In the genomic region with DNA sequence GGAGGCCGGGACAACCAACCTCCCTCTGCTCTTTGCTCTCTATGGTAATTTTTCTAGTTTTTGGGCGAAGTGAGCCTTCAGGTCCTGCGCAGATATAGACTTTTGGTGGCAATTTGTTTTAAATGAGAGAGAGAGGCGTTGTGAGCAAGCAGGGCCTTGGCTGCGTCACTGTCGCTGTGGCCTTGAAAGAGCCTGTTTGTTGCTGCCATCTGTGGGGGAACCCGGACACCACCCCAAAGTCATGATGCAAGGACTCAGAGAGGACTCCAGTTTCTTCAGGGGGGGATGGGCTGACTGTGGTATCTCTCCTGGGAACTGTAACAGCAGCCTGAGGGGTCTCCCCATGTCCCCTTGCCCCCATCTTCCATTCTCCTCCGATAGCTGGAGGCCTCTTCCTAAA, we compare ENCODE assay signal across 22 cellular contexts.
"Had no signal": no experiment of that assay in that cellular context is flagged by ENCODE, and none has a peak within 500 bp of the region (broad histone marks: within the 10 kb centered on the region; RNA-seq: fewer than 3 reads in every experiment).

No MANE protein-coding gene starts in this region.

- ATAC-seq: effector memory CD8-positive, alpha-beta T cell; gastrocnemius medialis; heart right ventricle; left colon; left ventricle myocardium superior; natural killer cell; psoas muscle; stimulated activated naive B cell treated with anti-CD40 and anti-IgM and Interleukin-4, amounts not matched to agents 10 μg/mL and 1 μg/mL and 100 μg/mL, for 72 hours; stimulated activated naive CD8-positive, alpha-beta T cell treated with anti-CD3 and anti-CD28 coated beads, Interleukin-15, amount 100 ng/mL, for 72 hours had no signal

- H3K27ac Mint-ChIP-seq: dendritic cell treated with granulocyte-macrophage colony-stimulating factor and Interleukin-4, amounts not matched to agents 40 ng/mL and 50 ng/mL, for 4 days; effector memory CD8-positive, alpha-beta T cell; immature natural killer cell; natural killer cell; neural progenitor cell; stimulated activated naive B cell treated with anti-CD40 and anti-IgM and Interleukin-4, amounts not matched to agents 10 μg/mL and 1 μg/mL and 100 μg/mL, for 72 hours; stimulated activated naive CD8-positive, alpha-beta T cell treated with anti-CD3 and anti-CD28 coated beads, Interleukin-15, amount 100 ng/mL, for 72 hours had no signal

- H3K9me3 Mint-ChIP-seq: dendritic cell treated with granulocyte-macrophage colony-stimulating factor and Interleukin-4, amounts not matched to agents 40 ng/mL and 50 ng/mL, for 4 days; effector memory CD8-positive, alpha-beta T cell; natural killer cell; neural progenitor cell; stimulated activated naive CD8-positive, alpha-beta T cell treated with anti-CD3 and anti-CD28 coated beads, Interleukin-15, amount 100 ng/mL, for 72 hours had no signal

- H3K27me3 ChIP-seq: esophagus muscularis mucosa, gastrocnemius medialis, heart right ventricle, neural progenitor cell, sigmoid colon had no signal

- H3K36me3 ChIP-seq: esophagus muscularis mucosa, gastrocnemius medialis, heart right ventricle, neural progenitor cell, sigmoid colon, thoracic aorta had no signal

- H3K36me3 Mint-ChIP-seq: immature natural killer cell; natural killer cell; neural progenitor cell; stimulated activated naive B cell treated with anti-CD40 and anti-IgM and Interleukin-4, amounts not matched to agents 10 μg/mL and 1 μg/mL and 100 μg/mL, for 72 hours had no signal

- H2AFZ ChIP-seq: neural progenitor cell had no signal

- H3K27ac ChIP-seq: epithelial cell of prostate, esophagus muscularis mucosa, gastrocnemius medialis, heart right ventricle, neural progenitor cell, psoas muscle, skin epidermis, thoracic aorta had no signal

- H3K4me2 ChIP-seq: neural progenitor cell had no signal

- DNase-seq: cerebellar nuclear complex; effector memory CD8-positive, alpha-beta T cell; gastrocnemius medialis; heart right ventricle; immature natural killer cell; left colon; left ventricle myocardium superior; natural killer cell; occipital lobe; psoas muscle; stimulated activated CD4-positive, alpha-beta T cell treated with anti-CD3 and anti-CD28 coated beads, Interleukin-2, amount 100 ng/mL, for 24 hours; stimulated activated CD4-positive, alpha-beta T cell treated with anti-CD3 and anti-CD28 coated beads, Interleukin-4, amount 100 ng/mL, for 4 hours; stimulated activated naive B cell treated with anti-CD40 and anti-IgM and Interleukin-4, amounts not matched to agents 10 μg/mL and 1 μg/mL and 100 μg/mL, for 72 hours; stimulated activated naive CD8-positive, alpha-beta T cell treated with anti-CD3 and anti-CD28 coated beads, Interleukin-15, amount 100 ng/mL, for 72 hours; trophoblast cell had no signal

- H3K4me3 Mint-ChIP-seq: dendritic cell treated with granulocyte-macrophage colony-stimulating factor and Interleukin-4, amounts not matched to agents 40 ng/mL and 50 ng/mL, for 4 days; effector memory CD8-positive, alpha-beta T cell; immature natural killer cell; natural killer cell; neural progenitor cell; stimulated activated naive B cell treated with anti-CD40 and anti-IgM and Interleukin-4, amounts not matched to agents 10 μg/mL and 1 μg/mL and 100 μg/mL, for 72 hours; stimulated activated naive CD8-positive, alpha-beta T cell treated with anti-CD3 and anti-CD28 coated beads, Interleukin-15, amount 100 ng/mL, for 72 hours had no signal

- H3K4me3 ChIP-seq: esophagus muscularis mucosa, gastrocnemius medialis, heart right ventricle, neural progenitor cell, psoas muscle, sigmoid colon, skin epidermis, thoracic aorta had no signal

- H3K9me3 ChIP-seq: esophagus muscularis mucosa, gastrocnemius medialis, heart right ventricle, psoas muscle, sigmoid colon, thoracic aorta had no signal

- H3K4me1 Mint-ChIP-seq: stimulated activated naive B cell treated with anti-CD40 and anti-IgM and Interleukin-4, amounts not matched to agents 10 μg/mL and 1 μg/mL and 100 μg/mL, for 72 hours had no signal

- H3K4me1 ChIP-seq: gastrocnemius medialis, neural progenitor cell, psoas muscle had no signal

- H3K9ac ChIP-seq: neural progenitor cell had no signal
